Comparison of ENCODE assay signal across 26 cellular contexts in genomic region chr15:35442734-35443133, GRCh38.
"Had no signal": no experiment of that assay in that cellular context is flagged by ENCODE, and none has a peak within 500 bp of the region (broad histone marks: within the 10 kb centered on the region; RNA-seq: fewer than 3 reads in every experiment).

No MANE protein-coding gene starts in this region.

- H3K4me1 Mint-ChIP-seq: activated naive CD4-positive, alpha-beta T cell treated with anti-CD3 and anti-CD28 coated beads, Interleukin-2, amount 50 U/mL, for 24 hours; activated naive CD8-positive, alpha-beta T cell treated with anti-CD3 and anti-CD28 coated beads, Interleukin-2, amount 50 U/mL, for 24 hours; natural killer cell; stimulated activated naive B cell treated with anti-CD40 and anti-IgM and Interleukin-4, amounts not matched to agents 10 μg/mL and 1 μg/mL and 100 μg/mL, for 72 hours had no signal

- H3K27me3 Mint-ChIP-seq: activated CD4-positive, alpha-beta memory T cell treated with anti-CD3 and anti-CD28 coated beads for 36 hours; activated naive CD4-positive, alpha-beta T cell treated with anti-CD3 and anti-CD28 coated beads, Interleukin-2, amount 50 U/mL, for 24 hours; activated naive CD8-positive, alpha-beta T cell treated with anti-CD3 and anti-CD28 coated beads, Interleukin-2, amount 50 U/mL, for 24 hours; activated T-cell treated with anti-CD3 and anti-CD28 coated beads, Interleukin-2, amount 50 U/mL, for 24 hours; stimulated activated naive B cell treated with anti-CD40 and anti-IgM and Interleukin-4, amounts not matched to agents 10 μg/mL and 1 μg/mL and 100 μg/mL, for 72 hours had no signal

- H3K9me3 Mint-ChIP-seq: activated CD4-positive, alpha-beta memory T cell treated with anti-CD3 and anti-CD28 coated beads for 36 hours; activated naive CD4-positive, alpha-beta T cell treated with anti-CD3 and anti-CD28 coated beads, Interleukin-2, amount 50 U/mL, for 24 hours; activated naive CD8-positive, alpha-beta T cell treated with anti-CD3 and anti-CD28 coated beads, Interleukin-2, amount 50 U/mL, for 24 hours; activated T-cell treated with anti-CD3 and anti-CD28 coated beads, Interleukin-2, amount 50 U/mL, for 24 hours; natural killer cell had no signal

- H3K27ac Mint-ChIP-seq: activated CD4-positive, alpha-beta memory T cell treated with anti-CD3 and anti-CD28 coated beads for 36 hours; activated naive CD4-positive, alpha-beta T cell treated with anti-CD3 and anti-CD28 coated beads, Interleukin-2, amount 50 U/mL, for 24 hours; activated naive CD8-positive, alpha-beta T cell treated with anti-CD3 and anti-CD28 coated beads, Interleukin-2, amount 50 U/mL, for 24 hours; activated T-cell treated with anti-CD3 and anti-CD28 coated beads, Interleukin-2, amount 50 U/mL, for 24 hours; natural killer cell; stimulated activated naive B cell treated with anti-CD40 and anti-IgM and Interleukin-4, amounts not matched to agents 10 μg/mL and 1 μg/mL and 100 μg/mL, for 72 hours; T-helper 2 cell treated with Interferon-gamma antibody and Interleukin-4, amounts not matched to agents 5 μg/mL and 100 μg/mL, for 36 hours had no signal

- DNase-seq: activated CD4-positive, alpha-beta memory T cell treated with anti-CD3 and anti-CD28 coated beads for 36 hours; activated CD4-positive, alpha-beta T cell treated with anti-CD3 and anti-CD28 coated beads for 4 hours; activated CD4-positive, CD25-positive, alpha-beta regulatory T cell; activated CD8-positive, alpha-beta memory T cell treated with anti-CD3 and anti-CD28 coated beads, Interleukin-2, amount 50 U/mL, for 4 hours; activated gamma-delta T cell treated with Interleukin-2 at 50 U/mL for 16 hours; activated naive CD8-positive, alpha-beta T cell treated with anti-CD3 and anti-CD28 coated beads, Interleukin-2, amount 50 U/mL, for 24 hours; activated T-cell treated with anti-CD3 and anti-CD28 coated beads, Interleukin-2, amount 50 U/mL, for 24 hours; central memory CD4-positive, alpha-beta T cell; dermis blood vessel endothelial cell; effector CD4-positive, alpha-beta T cell; left lung; lower lobe of right lung; natural killer cell; posterior cingulate gyrus; right lobe of liver; small intestine; stimulated activated CD4-positive, alpha-beta T cell treated with anti-CD3 and anti-CD28 coated beads, Interleukin-1b, Interleukin-23, amount 100 ng/mL, for 48 hours; stimulated activated CD4-positive, alpha-beta T cell treated with anti-CD3 and anti-CD28 coated beads, Interleukin-4, amount 100 ng/mL, for 4 hours; stimulated activated CD8-positive, alpha-beta memory T cell treated with anti-CD3 and anti-CD28 coated beads, Interleukin-4, amount 100 ng/mL, for 48 hours; stimulated activated naive B cell treated with anti-CD40 and anti-IgM and Interleukin-4, amounts not matched to agents 10 μg/mL and 1 μg/mL and 100 μg/mL, for 72 hours; stomach; T-helper 1 cell; thyroid gland; upper lobe of left lung had no signal

- H3K4me3 Mint-ChIP-seq: activated CD4-positive, alpha-beta memory T cell treated with anti-CD3 and anti-CD28 coated beads for 36 hours; activated naive CD4-positive, alpha-beta T cell treated with anti-CD3 and anti-CD28 coated beads, Interleukin-2, amount 50 U/mL, for 24 hours; activated naive CD8-positive, alpha-beta T cell treated with anti-CD3 and anti-CD28 coated beads, Interleukin-2, amount 50 U/mL, for 24 hours; activated T-cell treated with anti-CD3 and anti-CD28 coated beads, Interleukin-2, amount 50 U/mL, for 24 hours; natural killer cell; stimulated activated naive B cell treated with anti-CD40 and anti-IgM and Interleukin-4, amounts not matched to agents 10 μg/mL and 1 μg/mL and 100 μg/mL, for 72 hours; T-helper 2 cell treated with Interferon-gamma antibody and Interleukin-4, amounts not matched to agents 5 μg/mL and 100 μg/mL, for 36 hours had no signal
